26 cellular contexts compared by ENCODE assay signal in genomic region chrX:43717161-43717560, GRCh38.
DNase-seq lines count a peak whose midpoint lies in the region; ATAC-seq and TF ChIP-seq lines count a peak whose summit lies in the region.
"Had no signal": no experiment of that assay in that cellular context is flagged by ENCODE, and none has a peak within 500 bp of the region (broad histone marks: within the 10 kb centered on the region; RNA-seq: fewer than 3 reads in every experiment).

No MANE protein-coding gene starts in this region.

- TF ChIP-seq CTCF in foreskin keratinocyte (conservative IDR thresholded peaks at IDR 0.05) = no peak

- peaks cover 7% of the 10 kb centered on the region for H3K4me1 ChIP-seq in foreskin keratinocyte
- H3K4me1 ChIP-seq: BE2C had no signal

- peak overlapping the region; percentile 98 for H3K27ac ChIP-seq in foreskin keratinocyte
- H3K27ac ChIP-seq: 22Rv1, GM23248 had no signal

- H3K27me3 ChIP-seq in foreskin keratinocyte = no peaks in the 10 kb centered on the region
- H3K27me3 ChIP-seq: BE2C had no signal

- intact Hi-C loops in head of caudate nucleus (cut with DNase I) = no loop called here

- peak; percentile 8 for DNase-seq in DMS53 (lab: John Stamatoyannopoulos, UW)
- DNase-seq in DMS53 treated with DMSO at 0.1 percent for 48 hours (lab: John Stamatoyannopoulos, UW; ENCODE audit: unreplicated experiment) = no peak
- DNase-seq in SW480 (ENCODE audit: low spot score) = peak; percentile 18
- peak; percentile 88 to 94 for DNase-seq in foreskin keratinocyte
- DNase-seq in amygdala (lab: John Stamatoyannopoulos, UW) = no peak
- DNase-seq in NCI-H1092 treated with DMSO at 0.1 percent for 48 hours (lab: John Stamatoyannopoulos, UW) = no peak
- DNase-seq in head of caudate nucleus = no peak
- DNase-seq: ACHN; BE2C; Calu3; CD8-positive, alpha-beta memory T cell; GM23248; H7; Kasumi-1; MV-4-11; NCI-H1105 treated with DMSO at 0.1 percent for 48 hours; NCI-H2029; NCI-H446; NCI-H524 treated with DMSO at 0.1 percent for 48 hours; NCI-H774; RPMI8226; SHP77 had no signal

- ATAC-seq in foreskin keratinocyte (peak; percentile 65), HG03457 (IDR thresholded peaks at IDR 0.05; ENCODE audit: unreplicated experiment) (no peak)
- ATAC-seq: HepG2, K562 had no signal

Comparison
In these comparisons a context has a peak if more than half of its experiments do, and no peak if none do; other contexts are left out.
1. DNase-seq: peak in DMS53 (single experiment), SW480 (single experiment) and foreskin keratinocyte (2 of 2); none in DMS53 treated with DMSO at 0.1 percent for 48 hours (single experiment), amygdala (0 of 56), NCI-H1092 treated with DMSO at 0.1 percent for 48 hours (single experiment) and head of caudate nucleus (0 of 42).